Comparison of ENCODE assay signal across 20 cellular contexts in genomic region chr3:197789309-197789708, GRCh38.
"Had no signal": no experiment of that assay in that cellular context is flagged by ENCODE, and none has a peak within 500 bp of the region (broad histone marks: within the 10 kb centered on the region; RNA-seq: fewer than 3 reads in every experiment).

No MANE protein-coding gene starts in this region.

- H3K4me3 ChIP-seq: cardiac muscle cell, left lung, mucosa of descending colon, right atrium auricular region, testis, upper lobe of right lung had no signal

- H3K9me3 Mint-ChIP-seq: activated T-cell treated with anti-CD3 and anti-CD28 coated beads, Interleukin-2, amount 50 U/mL, for 24 hours; endodermal cell; nephron progenitor cell; stimulated activated naive CD8-positive, alpha-beta T cell treated with anti-CD3 and anti-CD28 coated beads, Interleukin-15, amount 100 ng/mL, for 72 hours; T-cell had no signal

- H3K27me3 Mint-ChIP-seq: activated T-cell treated with anti-CD3 and anti-CD28 coated beads, Interleukin-2, amount 50 U/mL, for 24 hours; progenitor cell of endocrine pancreas; stimulated activated naive CD8-positive, alpha-beta T cell treated with anti-CD3 and anti-CD28 coated beads, Interleukin-15, amount 100 ng/mL, for 72 hours; T-cell had no signal

- ATAC-seq: left lung; mucosa of descending colon; stimulated activated naive CD8-positive, alpha-beta T cell treated with anti-CD3 and anti-CD28 coated beads, Interleukin-15, amount 100 ng/mL, for 72 hours; T-cell; upper lobe of right lung had no signal

- DNase-seq: activated CD4-positive, alpha-beta T cell treated with anti-CD3 and anti-CD28 coated beads, Interleukin-2, amount 50 U/mL, for 48 hours; activated naive CD4-positive, alpha-beta T cell treated with anti-CD3 and anti-CD28 coated beads, Interleukin-2, amount 50 U/mL, for 16 hours; activated T-cell treated with anti-CD3 and anti-CD28 coated beads, Interleukin-2, amount 50 U/mL, for 24 hours; endodermal cell; hippocampal formation; kidney; left lung; mucosa of descending colon; nephron progenitor cell; small intestine; stimulated activated CD4-positive, alpha-beta T cell treated with anti-CD3 and anti-CD28 coated beads, Interleukin-4, amount 100 ng/mL, for 4 hours; stimulated activated CD8-positive, alpha-beta memory T cell treated with anti-CD3 and anti-CD28 coated beads, Interleukin-4, amount 100 ng/mL, for 48 hours; stimulated activated naive CD8-positive, alpha-beta T cell treated with anti-CD3 and anti-CD28 coated beads, Interleukin-15, amount 100 ng/mL, for 72 hours; T-cell; T1000; testis; upper lobe of right lung had no signal

- H3K4me1 ChIP-seq: testis had no signal

- H3K9me3 ChIP-seq: left lung, mucosa of descending colon, right atrium auricular region, testis, upper lobe of right lung had no signal

- H3K36me3 ChIP-seq: cardiac muscle cell, right atrium auricular region had no signal

- H3K27ac ChIP-seq: cardiac muscle cell, left lung, right atrium auricular region, testis, upper lobe of right lung had no signal

- H3K27me3 ChIP-seq: cardiac muscle cell, left lung, right atrium auricular region, testis, upper lobe of right lung had no signal

- H3K27ac Mint-ChIP-seq: endodermal cell; nephron progenitor cell; progenitor cell of endocrine pancreas; stimulated activated naive CD8-positive, alpha-beta T cell treated with anti-CD3 and anti-CD28 coated beads, Interleukin-15, amount 100 ng/mL, for 72 hours had no signal
